In genomic region chr15:56917652-56918045, GRCh38 we compare ENCODE assay signal across 8 cellular contexts. TPM values are rescaled to one million over a fixed set of nuclear protein-coding genes. Genes with fewer than 3 reads are reported as not detected.
DNase-seq lines count a peak whose midpoint lies in the region; ATAC-seq, FAIRE-seq and TF ChIP-seq lines count a peak whose summit lies in the region.

No MANE protein-coding gene starts in this region.

- intact Hi-C loops in posterior cingulate gyrus (cut with DNase I) = loop anchor here (1.0 to 10.0 kb wide), 4 partner anchors 30 to 387 kb away; no protein-coding TSS in a partner anchor

- H2BK12ac ChIP-seq in H1 (ENCODE audit: low read depth, low read length) = peak overlapping the region; percentile 84; the same call in 1 of the 2 replicates

- no peak overlapping the region for H3K23ac ChIP-seq in H1 (ENCODE audit: insufficient read length)

- no peak for TF ChIP-seq EP300 in H1 (IDR thresholded peaks at IDR 0.05; ENCODE audit: borderline replicate concordance in 1 of 2, low read depth in 2 of 2, low read length in 2 of 2)

- DNase-seq in GM19238 (ENCODE audit: insufficient read length, low spot score) (peak; percentile 12), H1 (ENCODE audit: low read depth in 1 of 2, low spot score in 2 of 2) (no peak), amniotic stem cell (lab: John Stamatoyannopoulos, UW) (no peak), kidney tubule cell (ENCODE audit: low spot score) (no peak), posterior cingulate gyrus (no peak)

- no peak for TF ChIP-seq RAD21 in H1 (IDR thresholded peaks at IDR 0.05 in 1 of 2, conservative IDR thresholded peaks at IDR 0.05 in 1 of 2; ENCODE audit: low read depth in 2 of 2, low read length in 2 of 2)

- peak in 1 of 2 experiments; percentile 37; a peak in 1 of 3 replicates for TF ChIP-seq POLR2A in H1 (IDR thresholded peaks at IDR 0.05; ENCODE audit: control extremely low read depth in 1 of 2, low read depth in 2 of 2, low read length in 2 of 2)

- 0 out of 2 replicates have a peak overlapping the region, but pooled peaks have one; percentile 81 for H2BK15ac ChIP-seq in H1 (ENCODE audit: low read length)

- H4K91ac ChIP-seq in H1 (replicated peaks; ENCODE audit: insufficient read length, low read length) = peak overlapping the region; percentile 85

- H3K36me3 ChIP-seq in OCI-LY3 (replicated peaks; ENCODE audit: low read depth, low read length) = peaks cover 9% of the 10 kb centered on the region
- H3K36me3 ChIP-seq in H1 (ENCODE audit: control insufficient read depth in 2 of 4, insufficient read depth in 4 of 4, low read length in 3 of 4) = peaks cover 0 to 14% (median 0%) of the 10 kb centered on the region in 4 experiments; a peak in 2 of 8 replicates
- H3K36me3 ChIP-seq in muscle layer of colon (ENCODE audit: insufficient read depth, low read length) = no peaks in the 10 kb centered on the region

- H3K23me2 ChIP-seq in H1 (ENCODE audit: low read depth, low read length) = peaks cover 13% of the 10 kb centered on the region

- H3K27ac ChIP-seq in OCI-LY3 (ENCODE audit: low read length) = peak overlapping the region; percentile 69; the same call in 1 of the 2 replicates
- H3K27ac ChIP-seq in H1 (ENCODE audit: low read depth, low read length) = no peak overlapping the region; the same call in 1 of the 2 replicates
- H3K27ac ChIP-seq in muscle layer of colon (ENCODE audit: low read depth, low read length) = peak overlapping the region; percentile 85

- no peak overlapping the region for H3K4ac ChIP-seq in H1 (replicated peaks; ENCODE audit: insufficient read length, low read depth, low read length)

- 27% methylated on average over 9 of the region's 9 CpGs; no CpG with 5 or more reads in 1 of the 2 experiments for WGBS in H1 (ENCODE audit: extremely low coverage in 1 of 2, insufficient coverage in 1 of 2, insufficient read length in 1 of 2, insufficient replicate concordance in 2 of 2, low coverage in 1 of 2, low lambda C conversion rate in 2 of 2, missing lambda C conversion rate in 1 of 2), 2 experiments

- FAIRE-seq in H1 (lab: Jason Lieb, UNC) = no peak

- H3K9ac ChIP-seq in OCI-LY3 (ENCODE audit: low read length) (peak overlapping the region; percentile 94), H1 (replicated peaks in 1 of 4; ENCODE audit: extremely low read depth in 1 of 4, low read depth in 3 of 4, low read length in 3 of 4) (peak overlapping the region in 3 of 4 experiments; percentile 26 to 84 (median 82); a peak in 5 of 7 replicates), muscle layer of colon (ENCODE audit: low read length) (peak overlapping the region; percentile 62)

- H3K14ac ChIP-seq in H1 (ENCODE audit: insufficient read length) = no peak overlapping the region

- H2AK5ac ChIP-seq in H1 (ENCODE audit: low read depth, low read length) = no peak overlapping the region

- peak overlapping the region; percentile 66 for H3K4me2 ChIP-seq in OCI-LY3 (ENCODE audit: low read length)
- H3K4me2 ChIP-seq in H1 (ENCODE audit: insufficient read depth in 1 of 2, low read depth in 2 of 2, low read length in 2 of 2) = peak overlapping the region; percentile 80 to 90

- H3K9me3 ChIP-seq in OCI-LY3 (ENCODE audit: insufficient read depth, low read length) = no peaks in the 10 kb centered on the region
- H3K9me3 ChIP-seq in H1 (ENCODE audit: insufficient read depth in 2 of 2, low read depth in 1 of 2, low read length in 1 of 2) = no peaks in the 10 kb centered on the region
- H3K9me3 ChIP-seq in muscle layer of colon (ENCODE audit: low read length) = no peaks in the 10 kb centered on the region

- no peak overlapping the region for H4K5ac ChIP-seq in H1 (ENCODE audit: insufficient read length, low read depth, low read length)

- no peak overlapping the region for H2BK120ac ChIP-seq in H1 (replicated peaks; ENCODE audit: low read depth, low read length)

- CTCF ChIA-PET in H1 (lab: Charles Lee; ENCODE audit: partially characterized antibody) = interaction anchor here (0.6 to 1.4 kb wide), 5 partner anchors 9 to 58 kb away, joined by 3 to 10 read pairs (median 3); no protein-coding TSS in a partner anchor

- peak overlapping the region; percentile 97 for H3K4me3 ChIP-seq in OCI-LY3 (ENCODE audit: low read length)
- peak overlapping the region; percentile 84 to 96 (median 92) for H3K4me3 ChIP-seq in H1 (ENCODE audit: extremely low read depth in 1 of 4, insufficient read depth in 2 of 4, low read depth in 3 of 4, low read length in 4 of 4)
- peak overlapping the region; percentile 88 to 94 for H3K4me3 ChIP-seq in muscle layer of colon (ENCODE audit: low read depth in 1 of 2, low read length in 2 of 2)

- H2AFZ ChIP-seq in OCI-LY3 (ENCODE audit: low read depth, low read length) = peak overlapping the region; percentile 65
- peak overlapping the region; percentile 22; the same call in 1 of the 2 replicates for H2AFZ ChIP-seq in H1 (ENCODE audit: low read length)

- H3K79me2 ChIP-seq in OCI-LY3 (ENCODE audit: low read length) = peaks cover 24% of the 10 kb centered on the region
- peaks cover 0 to 31% of the 10 kb centered on the region in 2 experiments; a peak in 2 of 4 replicates for H3K79me2 ChIP-seq in H1 (ENCODE audit: control insufficient read depth in 1 of 2, insufficient read depth in 2 of 2, low read length in 2 of 2)

- no peak for ATAC-seq in GM21423 (IDR thresholded peaks at IDR 0.05; ENCODE audit: unreplicated experiment)

- H2BK5ac ChIP-seq in H1 (ENCODE audit: low read depth, low read length) = peak overlapping the region; percentile 90

- TF ChIP-seq CTCF in OCI-LY3 (IDR thresholded peaks at IDR 0.05; ENCODE audit: low read depth, low read length) (no peak), H1 (IDR thresholded peaks at IDR 0.05; ENCODE audit: control extremely low read depth in 1 of 3, insufficient read depth in 1 of 3, low read depth in 1 of 3, low read length in 3 of 3) (no peak)

- H3K4me1 ChIP-seq in OCI-LY3 (ENCODE audit: low read length) (peaks cover 16% of the 10 kb centered on the region), H1 (replicated peaks in 1 of 4; ENCODE audit: control insufficient read depth in 3 of 4, insufficient read depth in 4 of 4, low read length in 3 of 4) (peaks cover 2 to 6% (median 4%) of the 10 kb centered on the region in 4 experiments; a peak in 6 of 7 replicates), muscle layer of colon (ENCODE audit: insufficient read depth, low read length) (peaks cover 23% of the 10 kb centered on the region)

- H3K18ac ChIP-seq in H1 (ENCODE audit: extremely low read depth, low read length) = peak overlapping the region; percentile 95; the same call in 1 of the 2 replicates

- no peaks in the 10 kb centered on the region for H4K20me1 ChIP-seq in OCI-LY3 (ENCODE audit: insufficient read depth, low read length)
- H4K20me1 ChIP-seq in H1 (replicated peaks in 1 of 2; ENCODE audit: control insufficient read depth in 1 of 2, insufficient read depth in 2 of 2, low read length in 2 of 2) = no peaks in the 10 kb centered on the region

- POLR2A ChIA-PET in H1 (lab: Charles Lee; ENCODE audit: partially characterized antibody) = interaction anchor here (0.6 to 4.1 kb wide), 19 partner anchors 11 to 333 kb away, joined by 3 to 69 read pairs (median 5); no protein-coding TSS in a partner anchor

- peak overlapping the region; percentile 92; the same call in 1 of the 2 replicates for H4K8ac ChIP-seq in H1 (ENCODE audit: extremely low read depth, insufficient read depth, low read length)

- H3K27me3 ChIP-seq in OCI-LY3 (ENCODE audit: low read depth, low read length) = no peaks in the 10 kb centered on the region
- peaks cover 0 to 3% (median 0%) of the 10 kb centered on the region in 4 experiments; a peak in 3 of 7 replicates for H3K27me3 ChIP-seq in H1 (replicated peaks in 1 of 4; ENCODE audit: control insufficient read depth in 3 of 4, extremely low read depth in 1 of 4, insufficient read depth in 3 of 4, low read length in 3 of 4)
- H3K27me3 ChIP-seq in muscle layer of colon (ENCODE audit: control insufficient read depth in 1 of 2, insufficient read depth in 2 of 2, low read length in 2 of 2) = no peaks in the 10 kb centered on the region

- peak overlapping the region; percentile 48; the same call in 1 of the 2 replicates for H2BK20ac ChIP-seq in H1 (ENCODE audit: low read length)

- H3K79me1 ChIP-seq in H1 (ENCODE audit: low read depth, low read length) = no peaks in the 10 kb centered on the region

- H3K56ac ChIP-seq in H1 (replicated peaks; ENCODE audit: insufficient read length, low read depth, low read length) = peak overlapping the region; percentile 79

TF ChIP-seq in H1, 55 proteins besides CTCF, POLR2A, EP300 and RAD21:
- TF ChIP-seq MAX (IDR thresholded peaks at IDR 0.05) = peak; percentile 32; the same call in 1 of the 2 replicates
- TF ChIP-seq ZNF274 (IDR thresholded peaks at IDR 0.05; ENCODE audit: borderline replicate concordance, extremely low read depth, low read length) = no peak
- 0 out of 2 replicates have a peak, but pooled peaks have one; percentile 41 for TF ChIP-seq YY1 (IDR thresholded peaks at IDR 0.05; ENCODE audit: low read depth, low read length)
- TF ChIP-seq SIN3A (conservative IDR thresholded peaks at IDR 0.05 in 1 of 2, IDR thresholded peaks at IDR 0.05 in 1 of 2; ENCODE audit: low read depth in 1 of 2, low read length in 2 of 2) = peak in 1 of 2 experiments; percentile 23; a peak in 1 of 4 replicates

RNA-seq across cellular contexts. Expression of gene TCF12, which starts 0.8 kb away (rescaled TPM):
- total RNA-seq in H1 (2021; fragmentation: NEBNext Ultra II Directional; extraction: Animal tissue kit (Norgen Biotek cat#: 25700)) = 90.9 and 101 TPM in 2 replicates
- 85.8 and 95.9 TPM in 2 replicates for polyA plus RNA-seq in H1 (2011; rRNA removed)
- polyA plus RNA-seq in H1 (2011; cell fraction: cytosol; rRNA removed) = 49.9 TPM
- 85.0 TPM for polyA plus RNA-seq in H1 (2011; cell fraction: nucleus; rRNA removed)
- polyA plus RNA-seq in H1 (2012, experiment 1 of 2) = 43.7 to 62.1 TPM (median 48.9 TPM) in 4 replicates
- 2.3 TPM for polyA plus RNA-seq in H1 (2012, experiment 2 of 2)
- polyA plus RNA-seq in H1 (2013, experiment 1 of 2) = 38.2 TPM
- 37.4 TPM for polyA plus RNA-seq in H1 (2013, experiment 2 of 2)
- 187 and 255 TPM in 2 replicates for polyA minus RNA-seq in H1 (2011; rRNA and poly(A)+ RNA removed)
- 67.1 TPM for polyA minus RNA-seq in H1 (2011; cell fraction: cytosol; rRNA and poly(A)+ RNA removed)
- 203 TPM for polyA minus RNA-seq in H1 (2011; cell fraction: nucleus; rRNA and poly(A)+ RNA removed)
